ENCODE assay signal across 12 cellular contexts in the genomic region with DNA sequence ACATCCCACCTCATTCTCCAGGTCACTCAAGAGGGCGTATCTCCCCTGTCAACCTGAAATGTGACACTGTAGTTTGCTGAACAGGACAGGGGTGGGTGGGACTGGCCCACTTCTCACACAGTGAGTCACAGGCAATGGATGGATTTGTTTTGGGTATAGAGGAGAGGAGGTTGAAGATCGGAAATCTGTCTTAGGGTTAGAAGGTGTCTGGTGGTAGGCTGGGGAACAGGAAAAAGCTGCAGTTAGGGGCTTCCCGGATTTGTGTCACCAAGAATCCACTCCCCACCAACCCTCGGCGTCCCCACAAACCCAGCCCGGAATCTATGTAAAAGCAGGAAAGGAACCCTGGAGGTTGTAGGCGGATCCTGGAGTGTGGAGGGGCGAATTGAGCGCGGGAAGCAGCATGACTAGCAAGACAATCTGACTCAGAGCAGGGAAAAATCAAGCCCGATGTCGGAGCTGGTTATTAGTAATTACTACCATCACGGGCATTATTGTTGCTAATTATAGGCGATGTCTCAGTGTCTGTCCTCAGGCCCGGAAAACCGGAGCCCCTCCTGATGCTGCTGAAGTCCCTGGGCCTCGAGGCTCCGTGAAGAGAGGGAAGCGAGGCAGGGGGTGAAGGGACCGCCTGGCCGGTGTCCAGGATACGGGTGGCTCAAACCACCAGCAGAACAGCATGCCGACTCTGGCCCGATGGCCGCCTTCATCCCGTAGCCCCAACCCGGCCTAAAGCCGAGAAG. TPM values are rescaled to one million over a fixed set of nuclear protein-coding genes. Genes with fewer than 3 reads are reported as not detected.
A peak's percentile ranks its signal among the peaks of the same experiment; 100 is the strongest.
DNase-seq lines count a peak whose midpoint lies in the region; TF ChIP-seq lines count a peak whose summit lies in the region.
"Had no signal": no experiment of that assay in that cellular context is flagged by ENCODE, and none has a peak within 500 bp of the region (broad histone marks: within the 10 kb centered on the region; RNA-seq: fewer than 3 reads in every experiment).

No MANE protein-coding gene starts in this region.

- H4K20me1 ChIP-seq in MM.1S (ENCODE audit: insufficient read depth, low read length) = no peaks in the 10 kb centered on the region

- no peak overlapping the region for H3K18ac ChIP-seq in trophoblast cell (ENCODE audit: low read length)

- H3K79me2 ChIP-seq in trophoblast cell (ENCODE audit: control insufficient read depth, insufficient read depth, low read length, poor library complexity) (no peaks in the 10 kb centered on the region), MM.1S (ENCODE audit: low read length) (no peaks in the 10 kb centered on the region)

- no peak overlapping the region for H3K14ac ChIP-seq in trophoblast cell (ENCODE audit: low read length)

- H3K27ac ChIP-seq in trophoblast cell (ENCODE audit: low read depth, low read length) (no peak overlapping the region), MM.1S (ENCODE audit: low read length) (no peak overlapping the region)
- H3K27ac ChIP-seq: epithelial cell of prostate, SK-N-MC had no signal

- H3K9me3 ChIP-seq in trophoblast cell (ENCODE audit: insufficient read depth, low read depth, low read length) (peaks cover 4% of the 10 kb centered on the region), MM.1S (replicated peaks; ENCODE audit: insufficient read depth, low read length) (no peaks in the 10 kb centered on the region)

- H3K79me1 ChIP-seq in trophoblast cell (ENCODE audit: low read length) = no peaks in the 10 kb centered on the region

- no peak overlapping the region for H3K23ac ChIP-seq in trophoblast cell (ENCODE audit: low read length)

- H3K9ac ChIP-seq in trophoblast cell (ENCODE audit: low read length) = no peak overlapping the region
- H3K9ac ChIP-seq in MM.1S (ENCODE audit: low read length) = no peak overlapping the region

- H2BK120ac ChIP-seq in trophoblast cell (ENCODE audit: insufficient read depth, low read length, poor library complexity) = no peak overlapping the region

- peak overlapping the region; percentile 42 for H3K4me2 ChIP-seq in trophoblast cell (ENCODE audit: low read length)
- H3K4me2 ChIP-seq in MM.1S (ENCODE audit: low read depth, low read length) = no peak overlapping the region

- H2BK5ac ChIP-seq in trophoblast cell (ENCODE audit: low read depth, low read length, poor library complexity) = no peak overlapping the region

- in situ Hi-C loops in GM13976 (cut with MboI; ENCODE audit: low sequenced_read_pairs, unreplicated experiment) = no loop called here

- H3K27me3 ChIP-seq in trophoblast cell (ENCODE audit: insufficient read depth, low read length) = peaks cover 88% of the 10 kb centered on the region
- H3K27me3 ChIP-seq in MM.1S (replicated peaks; ENCODE audit: insufficient read depth, low read length) = no peaks in the 10 kb centered on the region

- H2AFZ ChIP-seq in trophoblast cell (ENCODE audit: insufficient read depth, low read length, poor library complexity) (no peak overlapping the region), MM.1S (ENCODE audit: low read length) (no peak overlapping the region)

- no peak overlapping the region for H4K8ac ChIP-seq in trophoblast cell (ENCODE audit: low read depth, low read length)

- H2AK5ac ChIP-seq in trophoblast cell (ENCODE audit: low read length) = no peak overlapping the region

- peak overlapping the region; percentile 43 to 57 for H3K4me3 ChIP-seq in foreskin fibroblast (ENCODE audit: low read depth in 1 of 2, low read length in 2 of 2)
- no peak overlapping the region for H3K4me3 ChIP-seq in trophoblast cell (ENCODE audit: low read depth, low read length)
- no peak overlapping the region for H3K4me3 ChIP-seq in MM.1S (ENCODE audit: low read length)
- H3K4me3 ChIP-seq: SK-N-MC had no signal

- H3K4ac ChIP-seq in trophoblast cell (ENCODE audit: low read depth, low read length) = no peak overlapping the region

- H2BK12ac ChIP-seq in trophoblast cell (ENCODE audit: low read length) = no peak overlapping the region

- H4K12ac ChIP-seq in trophoblast cell (ENCODE audit: low read depth, low read length) = no peak overlapping the region

- DNase-seq in GM13976 (ENCODE audit: low spot score) (peak; percentile 27), NCI-H1105 treated with DMSO at 0.1 percent for 48 hours (lab: John Stamatoyannopoulos, UW) (peak; percentile 43), foreskin fibroblast (peak in 1 of 2 donors; percentile 46), trophoblast cell (no peak), NCI-H82 (lab: John Stamatoyannopoulos, UW) (no peak), retina (no peak), MM.1S (no peak)
- DNase-seq: activated CD4-positive, alpha-beta T cell treated with anti-CD3 and anti-CD28 coated beads for 36 hours; kidney glomerular epithelial cell; NCI-H1436 treated with DMSO at 0.1 percent for 48 hours had no signal

- no peak overlapping the region for H4K91ac ChIP-seq in trophoblast cell (ENCODE audit: low read depth, low read length)

- TF ChIP-seq CTCF in GM13976 (IDR thresholded peaks at IDR 0.05; ENCODE audit: borderline replicate concordance, control extremely low read depth, extremely low read depth, insufficient read depth, missing control alignments) = no peak
- no peak for TF ChIP-seq CTCF in foreskin fibroblast (IDR thresholded peaks at IDR 0.05; ENCODE audit: low read depth, low read length)
- TF ChIP-seq CTCF in MM.1S (IDR thresholded peaks at IDR 0.05; ENCODE audit: low read length) = no peak

- H3K4me1 ChIP-seq in trophoblast cell (ENCODE audit: control insufficient read depth in 1 of 2, insufficient read depth in 2 of 2, low read length in 2 of 2) = peaks cover 4 to 10% of the 10 kb centered on the region in 2 experiments
- H3K4me1 ChIP-seq in MM.1S (ENCODE audit: low read length) = no peaks in the 10 kb centered on the region

- no peaks in the 10 kb centered on the region for H3K36me3 ChIP-seq in trophoblast cell (ENCODE audit: control insufficient read depth in 1 of 2, insufficient read depth in 2 of 2, low read length in 2 of 2)
- H3K36me3 ChIP-seq in MM.1S (replicated peaks; ENCODE audit: insufficient read depth, low read length) = no peaks in the 10 kb centered on the region

- no CpG with 5 or more reads among the region's 28 CpGs for WGBS in trophoblast cell (ENCODE audit: extremely low coverage, insufficient coverage, insufficient read length)

- no peaks in the 10 kb centered on the region for H3F3A ChIP-seq in MM.1S (ENCODE audit: insufficient read depth, low read length)

- H3K9me2 ChIP-seq in MM.1S (replicated peaks; ENCODE audit: insufficient read depth, low read length) = no peaks in the 10 kb centered on the region

RNA-seq across cellular contexts. Expression of a gene that starts 1.7 kb away (rescaled TPM):
- polyA plus RNA-seq in trophoblast cell (2013) = 0.21 and 0.26 TPM in 2 replicates

Comparison
In these comparisons a context has a peak if more than half of its experiments do, and no peak if none do; other contexts are left out.
1. DNase-seq: peak in GM13976 (single experiment) and NCI-H1105 treated with DMSO at 0.1 percent for 48 hours (single experiment); none in trophoblast cell (0 of 2), NCI-H82 (single experiment), retina (single experiment) and MM.1S (single experiment).
2. H3K4me3 ChIP-seq: peak in foreskin fibroblast (2 of 2); none in trophoblast cell (single experiment) and MM.1S (single experiment).